17 cellular contexts compared by ENCODE assay signal in genomic region chr3:125634346-125634964, GRCh38.
"Had no signal": no experiment of that assay in that cellular context is flagged by ENCODE, and none has a peak within 500 bp of the region (broad histone marks: within the 10 kb centered on the region; RNA-seq: fewer than 3 reads in every experiment).

No MANE protein-coding gene starts in this region.

- H3K4me1 ChIP-seq: neural progenitor cell, pancreas, sigmoid colon had no signal

- H3K27ac Mint-ChIP-seq: activated CD4-positive, alpha-beta memory T cell treated with anti-CD3 and anti-CD28 coated beads for 36 hours; activated CD4-positive, alpha-beta T cell treated with anti-CD3 and anti-CD28 coated beads for 36 hours; activated naive CD4-positive, alpha-beta T cell treated with anti-CD3 and anti-CD28 coated beads, Interleukin-2, amount 50 U/mL, for 24 hours; mesothelial cell of epicardium; neural progenitor cell had no signal

- H3K4me3 Mint-ChIP-seq: activated CD4-positive, alpha-beta memory T cell treated with anti-CD3 and anti-CD28 coated beads for 36 hours; activated CD4-positive, alpha-beta T cell treated with anti-CD3 and anti-CD28 coated beads for 36 hours; activated naive CD4-positive, alpha-beta T cell treated with anti-CD3 and anti-CD28 coated beads, Interleukin-2, amount 50 U/mL, for 24 hours; activated T-cell treated with anti-CD3 and anti-CD28 coated beads, Interleukin-2, amount 50 U/mL, for 4 hours; mesothelial cell of epicardium; neural progenitor cell had no signal

- DNase-seq: activated CD4-positive, alpha-beta memory T cell treated with anti-CD3 and anti-CD28 coated beads for 36 hours; activated CD4-positive, alpha-beta T cell treated with anti-CD3 and anti-CD28 coated beads for 36 hours; activated effector memory CD4-positive, alpha-beta T cell treated with Interleukin-2 at 50 U/mL for 16 hours; activated T-cell treated with anti-CD3 and anti-CD28 coated beads, Interleukin-2, amount 50 U/mL, for 4 hours; amniotic stem cell; esophagus squamous epithelium; glutamatergic neuron; left cardiac atrium; sigmoid colon; spleen; stomach; testis had no signal

- H3K4me3 ChIP-seq: esophagus squamous epithelium, lung, neural progenitor cell, pancreas, sigmoid colon, stomach, testis had no signal

- H3K36me3 Mint-ChIP-seq: activated CD4-positive, alpha-beta memory T cell treated with anti-CD3 and anti-CD28 coated beads for 36 hours; activated naive CD4-positive, alpha-beta T cell treated with anti-CD3 and anti-CD28 coated beads, Interleukin-2, amount 50 U/mL, for 24 hours; mesothelial cell of epicardium; neural progenitor cell had no signal

- H3K27me3 ChIP-seq: neural progenitor cell, pancreas, sigmoid colon, testis had no signal

- H3K9me3 ChIP-seq: pancreas, testis had no signal

- H3K9me3 Mint-ChIP-seq: activated naive CD4-positive, alpha-beta T cell treated with anti-CD3 and anti-CD28 coated beads, Interleukin-2, amount 50 U/mL, for 24 hours had no signal

- H3K27ac ChIP-seq: neural progenitor cell, pancreas, sigmoid colon, testis had no signal

- H3K4me1 Mint-ChIP-seq: activated CD4-positive, alpha-beta T cell treated with anti-CD3 and anti-CD28 coated beads for 36 hours; activated naive CD4-positive, alpha-beta T cell treated with anti-CD3 and anti-CD28 coated beads, Interleukin-2, amount 50 U/mL, for 24 hours; mesothelial cell of epicardium had no signal

- H3K36me3 ChIP-seq: esophagus squamous epithelium, neural progenitor cell, pancreas, sigmoid colon, spleen, stomach had no signal
